In genomic region chr11:130451261-130452019, GRCh38 we compare ENCODE assay signal across 15 cellular contexts. TPM values are rescaled to one million over a fixed set of nuclear protein-coding genes. Genes with fewer than 3 reads are reported as not detected.
DNase-seq lines count a peak whose midpoint lies in the region; ATAC-seq and TF ChIP-seq lines count a peak whose summit lies in the region.
"Had no signal": no experiment of that assay in that cellular context is flagged by ENCODE, and none has a peak within 500 bp of the region (broad histone marks: within the 10 kb centered on the region; RNA-seq: fewer than 3 reads in every experiment).

No MANE protein-coding gene starts in this region.

- WGBS in IMR-90 (ENCODE audit: extremely low coverage in 2 of 2, insufficient read length in 1 of 2), 2 experiments = 68% methylated on average over 4 of the region's 6 CpGs; no CpG with 5 or more reads in 1 of the 2 experiments

- H2BK15ac ChIP-seq in IMR-90 (ENCODE audit: low read depth, low read length) = peak overlapping the region; percentile 33; the same call in 1 of the 3 replicates

- peaks cover 33% of the 10 kb centered on the region; the same call in 1 of the 2 replicates for H3K36me3 ChIP-seq in IMR-90 (ENCODE audit: control insufficient read depth, insufficient read depth, low read length)
- H3K36me3 ChIP-seq in skeletal muscle tissue (ENCODE audit: control insufficient read depth in 3 of 3, insufficient read depth in 3 of 3, low read length in 3 of 3) = no peaks in the 10 kb centered on the region
- H3K36me3 ChIP-seq: SJSA1 had no signal

- in situ Hi-C loops in IMR-90 (cut with MboI; ENCODE audit: low sequenced_read_pairs) = no loop called here

- H3K4me3 ChIP-seq in IMR-90 (ENCODE audit: insufficient read depth, low read depth, low read length) (peak overlapping the region; percentile 81), skeletal muscle tissue (ENCODE audit: low read length in 3 of 3) (peak overlapping the region in 2 of 3 donors; percentile 50 to 79)
- H3K4me3 ChIP-seq: SJSA1 had no signal

- no peak overlapping the region for H3K27ac Mint-ChIP-seq in WTC11
- H3K27ac Mint-ChIP-seq: CD4-positive, alpha-beta memory T cell had no signal

- H3K9me3 Mint-ChIP-seq in WTC11 = no peaks in the 10 kb centered on the region
- H3K9me3 Mint-ChIP-seq: CD4-positive, alpha-beta memory T cell had no signal

- TF ChIP-seq CTCF in IMR-90 (conservative IDR thresholded peaks at IDR 0.05; ENCODE audit: low read depth, low read length) = no peak
- TF ChIP-seq CTCF in WTC11 (IDR thresholded peaks at IDR 0.05) = no peak

- peaks cover 10% of the 10 kb centered on the region for H3K4me1 Mint-ChIP-seq in WTC11

- peak overlapping the region; percentile 37; the same call in 1 of the 2 replicates for H2BK120ac ChIP-seq in IMR-90 (ENCODE audit: low read depth, low read length)

- H3K18ac ChIP-seq in IMR-90 (ENCODE audit: low read depth, low read length) = peak overlapping the region; percentile 48

- dilution Hi-C loops in IMR-90 (cut with HindIII; ENCODE audit: low sequenced_read_pairs, unreplicated experiment) = no loop called here

- DNase-seq in IMR-90 = peak; percentile 74
- DNase-seq in dermis blood vessel endothelial cell = peak; percentile 32
- DNase-seq in kidney tubule cell (ENCODE audit: low spot score) = peak; percentile 80
- DNase-seq in HPDE6-E6E7 (ENCODE audit: extremely low spot score) = no peak
- no peak for DNase-seq in WTC11 (ENCODE audit: low spot score)
- DNase-seq: activated T-cell treated with anti-CD3 and anti-CD28 coated beads, Interleukin-2, amount 50 U/mL, for 48 hours; CD4-positive, alpha-beta memory T cell; NCI-H510A; stimulated activated CD4-positive, alpha-beta T cell treated with anti-CD3 and anti-CD28 coated beads, Interleukin-4, amount 100 ng/mL, for 24 hours; substantia nigra had no signal

- H3K4me1 ChIP-seq in IMR-90 (ENCODE audit: control insufficient read depth, insufficient read depth, low read length) (peaks cover 17% of the 10 kb centered on the region), skeletal muscle tissue (ENCODE audit: control insufficient read depth in 3 of 3, insufficient read depth in 3 of 3, low read length in 3 of 3) (peaks cover 36 to 47% (median 43%) of the 10 kb centered on the region in 3 donors)

- no peak overlapping the region for H2BK5ac ChIP-seq in IMR-90 (ENCODE audit: low read depth, low read length, poor library complexity, severe bottlenecking)

- H2AK9ac ChIP-seq in IMR-90 (replicated peaks; ENCODE audit: low read depth, low read length, poor library complexity) = peak overlapping the region; percentile 11

- peak overlapping the region in 1 of 2 experiments; percentile 46; a peak in 1 of 4 replicates for H4K8ac ChIP-seq in IMR-90 (ENCODE audit: low read depth in 2 of 2, low read length in 2 of 2)

- H3K23ac ChIP-seq in IMR-90 (ENCODE audit: low read depth, low read length) = peak overlapping the region; percentile 62; the same call in 1 of the 2 replicates

- no peaks in the 10 kb centered on the region for H3K36me3 Mint-ChIP-seq in WTC11
- H3K36me3 Mint-ChIP-seq: CD4-positive, alpha-beta memory T cell had no signal

- CTCF ChIA-PET in IMR-90 (lab: Yijun Ruan, JAX) = interaction anchor here (1.4 to 1.5 kb wide), 2 partner anchors 26 to 410 kb away, joined by 4 to 6 read pairs; no protein-coding TSS in a partner anchor
- CTCF ChIA-PET in WTC11 (lab: Charles Lee) = interaction anchor here (1.1 to 2.7 kb wide), 4 partner anchors 20 to 410 kb away, joined by 3 to 19 read pairs (median 8); no protein-coding TSS in a partner anchor

- H3K27me3 ChIP-seq in IMR-90 (ENCODE audit: control insufficient read depth, insufficient read depth, low read length) (0 out of 2 replicates have a peak, but pooled peaks cover 2% of the 10 kb centered on the region), skeletal muscle tissue (ENCODE audit: control insufficient read depth in 3 of 3, insufficient read depth in 3 of 3, low read length in 3 of 3) (peaks cover 6 to 23% (median 12%) of the 10 kb centered on the region in 3 donors)
- H3K27me3 ChIP-seq: SJSA1 had no signal

- H4K20me1 ChIP-seq in IMR-90 (ENCODE audit: insufficient read depth, low read length) = peaks cover 5% of the 10 kb centered on the region

- H2AFZ ChIP-seq in IMR-90 (replicated peaks; ENCODE audit: low read length, poor library complexity) = peak overlapping the region; percentile 55

- peak overlapping the region; percentile 26 for H2AK5ac ChIP-seq in IMR-90 (ENCODE audit: low read depth, low read length)

- H4K91ac ChIP-seq in IMR-90 (ENCODE audit: insufficient read depth, low read depth, low read length) = peak overlapping the region; percentile 20; the same call in 1 of the 2 replicates

- POLR2A ChIA-PET in IMR-90 (lab: Charles Lee; ENCODE audit: unreplicated experiment) = no interaction called here
- POLR2A ChIA-PET in WTC11 (lab: Charles Lee) = no interaction called here

- peak overlapping the region; percentile 15 for H4K5ac ChIP-seq in IMR-90 (ENCODE audit: low read depth, low read length)

- TF ChIP-seq POLR2A in IMR-90 (IDR thresholded peaks at IDR 0.05; ENCODE audit: low read depth, low read length) = no peak

- H3K14ac ChIP-seq in IMR-90 (replicated peaks; ENCODE audit: low read depth, low read length) = peak overlapping the region; percentile 40; the same call in 1 of the 2 replicates

- H3K79me1 ChIP-seq in IMR-90 (ENCODE audit: low read depth in 1 of 2, low read length in 2 of 2) = peaks cover 2 to 7% of the 10 kb centered on the region in 2 experiments; a peak in 3 of 4 replicates

- no peaks in the 10 kb centered on the region for H3K9me3 ChIP-seq in IMR-90 (ENCODE audit: control insufficient read depth, insufficient read depth, low read length)
- no peaks in the 10 kb centered on the region for H3K9me3 ChIP-seq in skeletal muscle tissue (ENCODE audit: control insufficient read depth in 3 of 3, low read length in 3 of 3)
- H3K9me3 ChIP-seq: SJSA1 had no signal

- ATAC-seq in IMR-90 (ENCODE audit: low read depth) (peak; percentile 9), HG02678 (IDR thresholded peaks at IDR 0.05; ENCODE audit: unreplicated experiment) (no peak), GM21528 (IDR thresholded peaks at IDR 0.05; ENCODE audit: low FRiP score, unreplicated experiment) (no peak), WTC11 (no peak)
- ATAC-seq: HCT116 had no signal

- BruUV-seq in IMR-90 (replicated peaks; lab: Mats Ljungman, UMichigan) = no TSS peak

- H3K4me3 Mint-ChIP-seq in WTC11 = no peak overlapping the region
- H3K4me3 Mint-ChIP-seq: CD4-positive, alpha-beta memory T cell had no signal

- no peak overlapping the region for H3K56ac ChIP-seq in IMR-90 (ENCODE audit: extremely low read depth, insufficient read depth, low read length)

- H3K9ac ChIP-seq in IMR-90 (ENCODE audit: low read depth, low read length) (peak overlapping the region; percentile 70), skeletal muscle tissue (ENCODE audit: low read depth in 1 of 3, low read length in 3 of 3) (peak overlapping the region in 1 of 3 donors; percentile 16)

- peaks cover 91% of the 10 kb centered on the region for H3K27me3 Mint-ChIP-seq in WTC11 (ENCODE audit: low read depth)

- intact Hi-C loops in IMR-90 (cut with micrococcal nuclease) = loop anchor here (1.0 to 5.0 kb wide), 5 partner anchors 149 to 391 kb away; no protein-coding TSS in a partner anchor

- H3K9me1 ChIP-seq in IMR-90 (ENCODE audit: insufficient read depth, low read length) = peaks cover 16% of the 10 kb centered on the region

- peak overlapping the region; percentile 37; the same call in 1 of the 2 replicates for H3K4ac ChIP-seq in IMR-90 (ENCODE audit: low read depth, low read length)

- peak overlapping the region; percentile 95 for H3K4me2 ChIP-seq in IMR-90 (ENCODE audit: low read depth, low read length)

- H3K27ac ChIP-seq in IMR-90 (ENCODE audit: insufficient read depth, low read length) = peak overlapping the region; percentile 36; the same call in 1 of the 2 replicates
- no peak overlapping the region for H3K27ac ChIP-seq in skeletal muscle tissue (ENCODE audit: low read depth, low read length)
- H3K27ac ChIP-seq: SJSA1 had no signal

- TF ChIP-seq RAD21 in IMR-90 (IDR thresholded peaks at IDR 0.05; ENCODE audit: low read length) = no peak; the same call in 1 of the 2 replicates

- H2BK20ac ChIP-seq in IMR-90 (ENCODE audit: low read depth, low read length) = 0 out of 2 replicates have a peak overlapping the region, but pooled peaks have one; percentile 38

TF ChIP-seq in IMR-90, 13 proteins besides CTCF, POLR2A, EP300 and RAD21 (continues in another document):
- TF ChIP-seq CEBPB (IDR thresholded peaks at IDR 0.05; ENCODE audit: low read depth, low read length) (no peak), RFX5 (IDR thresholded peaks at IDR 0.05; ENCODE audit: low read depth, low read length) (no peak)

TF ChIP-seq in WTC11, 78 proteins besides CTCF, POLR2A, EP300 and RAD21 (continues in another document):
- TF ChIP-seq SP1 (CRISPR knock-in tag; conservative IDR thresholded peaks at IDR 0.05) (no peak), GTF2I (CRISPR knock-in tag; conservative IDR thresholded peaks at IDR 0.05) (no peak), TEAD1 (CRISPR knock-in tag; IDR thresholded peaks at IDR 0.05) (no peak), MYBL2 (CRISPR knock-in tag; IDR thresholded peaks at IDR 0.05) (no peak), CBFB (CRISPR knock-in tag; IDR thresholded peaks at IDR 0.05; ENCODE audit: low read depth) (no peak), PRRX2 (CRISPR knock-in tag; IDR thresholded peaks at IDR 0.05) (no peak), SOX15 (CRISPR knock-in tag; IDR thresholded peaks at IDR 0.05) (no peak)

RNA-seq across cellular contexts. Expression of gene ADAMTS15, which starts 3.0 kb away (rescaled TPM):
- total RNA-seq in IMR-90 (2012; rRNA removed) (3.0 and 3.1 TPM in 2 replicates), dermis blood vessel endothelial cell (2.7 and 4.6 TPM in 2 replicates), skeletal muscle tissue (15.7 TPM), WTC11 (2021) (3.1 to 3.7 TPM (median 3.2 TPM) in 3 replicates)
- 4.7 and 5.0 TPM in 2 replicates for polyA plus RNA-seq in IMR-90 (2012; rRNA removed)
- polyA plus RNA-seq in IMR-90 (2012; cell fraction: cytosol; rRNA removed) = 3.3 and 6.1 TPM in 2 replicates
- polyA plus RNA-seq in IMR-90 (2012; cell fraction: nucleus; rRNA removed; ENCODE audit: low replicate concordance) = 9.5 and 11.7 TPM in 2 replicates
- total RNA-seq: CD4-positive, alpha-beta memory T cell had no signal
- polyA plus RNA-seq: CD4-positive, alpha-beta memory T cell had no signal

RNA-seq across cellular contexts. Expression of gene ADAMTS8, which starts 23.0 kb away (rescaled TPM):
- total RNA-seq in IMR-90 (2012; rRNA removed) (under 0.01 TPM in 2 replicates), dermis blood vessel endothelial cell (not detected in 2 replicates), skeletal muscle tissue (5.7 TPM), WTC11 (2021) (9.9 to 10.4 TPM (median 10.2 TPM) in 3 replicates)
- polyA plus RNA-seq in IMR-90 (2012; rRNA removed) = 0.39 and 0.60 TPM in 2 replicates
- polyA plus RNA-seq in IMR-90 (2012; cell fraction: cytosol; rRNA removed) = 0.30 and 1.3 TPM in 2 replicates
- polyA plus RNA-seq in IMR-90 (2012; cell fraction: nucleus; rRNA removed; ENCODE audit: low replicate concordance) = 0.39 and 0.83 TPM in 2 replicates
- total RNA-seq: CD4-positive, alpha-beta memory T cell had no signal
- polyA plus RNA-seq: CD4-positive, alpha-beta memory T cell had no signal

Comparison
In these comparisons a context has a peak if more than half of its experiments do, and no peak if none do; other contexts are left out.
1. DNase-seq: peak in IMR-90 (single experiment), dermis blood vessel endothelial cell (single experiment) and kidney tubule cell (single experiment); none in HPDE6-E6E7 (single experiment) and WTC11 (single experiment).